13 cellular contexts compared by ENCODE assay signal in the genomic region with DNA sequence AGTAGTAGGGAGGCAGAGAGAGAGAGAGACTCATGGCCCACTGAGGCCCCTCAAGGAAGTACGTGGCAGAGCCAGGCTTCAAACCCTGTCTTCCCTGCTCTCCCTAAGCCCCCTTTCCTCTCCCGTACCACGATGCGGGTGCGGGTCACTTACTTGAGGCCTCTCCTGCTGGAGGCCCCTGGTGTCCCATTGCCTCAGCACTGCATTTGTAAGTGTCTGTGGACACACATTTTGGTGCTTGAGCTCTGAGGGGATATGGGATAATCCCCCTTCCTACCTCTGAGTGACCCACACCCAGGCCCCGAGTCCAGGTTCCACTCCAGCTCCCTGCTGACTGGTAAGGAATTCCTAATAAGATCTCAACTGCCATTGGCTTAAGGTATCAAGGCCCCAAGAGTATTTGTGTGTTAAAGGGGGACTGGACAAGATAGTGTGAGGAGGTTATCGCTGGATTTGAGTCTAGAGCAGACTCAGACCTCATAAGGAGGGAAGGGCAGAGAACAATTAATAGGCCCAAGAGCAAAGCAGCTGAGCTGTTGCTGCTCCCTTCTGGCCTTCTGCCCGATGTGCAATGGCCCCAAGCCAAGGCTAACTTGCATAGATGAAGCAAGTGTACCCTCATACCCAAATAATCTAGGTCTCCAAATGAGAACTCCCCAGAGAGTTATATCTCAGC.
DNase-seq lines count a peak whose midpoint lies in the region; ATAC-seq and TF ChIP-seq lines count a peak whose summit lies in the region.
"Had no signal": no experiment of that assay in that cellular context is flagged by ENCODE, and none has a peak within 500 bp of the region (broad histone marks: within the 10 kb centered on the region; RNA-seq: fewer than 3 reads in every experiment).

No MANE protein-coding gene starts in this region.

- ATAC-seq in stimulated activated effector memory CD8-positive, alpha-beta T cell treated with anti-CD3 and anti-CD28 coated beads, Interleukin-12 subunit alpha, Interleukin-12 subunit beta, amount 100 ng/mL, for 72 hours = no peak
- ATAC-seq in HG02884 (IDR thresholded peaks at IDR 0.05; ENCODE audit: unreplicated experiment) (no peak), HG03097 (IDR thresholded peaks at IDR 0.05; ENCODE audit: low FRiP score, unreplicated experiment) (no peak)
- ATAC-seq: K562 had no signal

- TF ChIP-seq CTCF in astrocyte of the spinal cord (IDR thresholded peaks at IDR 0.05; ENCODE audit: low read depth, low read length) = peak; percentile 25

- H3K27ac Mint-ChIP-seq in stimulated activated effector memory CD8-positive, alpha-beta T cell treated with anti-CD3 and anti-CD28 coated beads, Interleukin-12 subunit alpha, Interleukin-12 subunit beta, amount 100 ng/mL, for 72 hours = peak overlapping the region; percentile 48
- H3K27ac Mint-ChIP-seq: activated T-helper 1 cell treated with anti-CD3 and anti-CD28 coated beads, Interleukin-12 subunit alpha, Interleukin-12 subunit beta, Interleukin-2, Interleukin-4 antibody, amounts not matched to agents 30 ng/mL and 10 ng/mL and 1 ng/mL, durations not matched to agents 14 hours and 24 hours and 36 hours had no signal

- in situ Hi-C loops in astrocyte of the spinal cord (cut with HindIII; ENCODE audit: low sequenced_read_pairs) = no loop called here

- no peak overlapping the region for H3K4me3 Mint-ChIP-seq in stimulated activated effector memory CD8-positive, alpha-beta T cell treated with anti-CD3 and anti-CD28 coated beads, Interleukin-12 subunit alpha, Interleukin-12 subunit beta, amount 100 ng/mL, for 72 hours
- H3K4me3 Mint-ChIP-seq: activated T-helper 1 cell treated with anti-CD3 and anti-CD28 coated beads, Interleukin-12 subunit alpha, Interleukin-12 subunit beta, Interleukin-2, Interleukin-4 antibody, amounts not matched to agents 30 ng/mL and 10 ng/mL and 1 ng/mL, durations not matched to agents 14 hours and 24 hours and 36 hours had no signal

- H3K4me3 ChIP-seq in astrocyte of the spinal cord (ENCODE audit: low read depth, low read length) = no peak overlapping the region
- H3K4me3 ChIP-seq: HAP-1, K562 had no signal

- peaks cover 57% of the 10 kb centered on the region for H3K36me3 Mint-ChIP-seq in stimulated activated effector memory CD8-positive, alpha-beta T cell treated with anti-CD3 and anti-CD28 coated beads, Interleukin-12 subunit alpha, Interleukin-12 subunit beta, amount 100 ng/mL, for 72 hours

- no peaks in the 10 kb centered on the region for H3K9me3 Mint-ChIP-seq in stimulated activated effector memory CD8-positive, alpha-beta T cell treated with anti-CD3 and anti-CD28 coated beads, Interleukin-12 subunit alpha, Interleukin-12 subunit beta, amount 100 ng/mL, for 72 hours
- H3K9me3 Mint-ChIP-seq: activated T-helper 1 cell treated with anti-CD3 and anti-CD28 coated beads, Interleukin-12 subunit alpha, Interleukin-12 subunit beta, Interleukin-2, Interleukin-4 antibody, amounts not matched to agents 30 ng/mL and 10 ng/mL and 1 ng/mL, durations not matched to agents 14 hours and 24 hours and 36 hours had no signal

- peaks cover 19% of the 10 kb centered on the region for H3K4me1 Mint-ChIP-seq in stimulated activated effector memory CD8-positive, alpha-beta T cell treated with anti-CD3 and anti-CD28 coated beads, Interleukin-12 subunit alpha, Interleukin-12 subunit beta, amount 100 ng/mL, for 72 hours

- peak; percentile 58 for DNase-seq in NCI-H2171 (lab: John Stamatoyannopoulos, UW)
- DNase-seq in NCI-H2171 treated with DMSO at 0.1 percent for 48 hours (lab: John Stamatoyannopoulos, UW) = no peak
- peak; percentile 24 for DNase-seq in astrocyte of the spinal cord (ENCODE audit: low read depth, low spot score)
- peak; percentile 64 for DNase-seq in islet precursor cell
- DNase-seq in stimulated activated effector memory CD8-positive, alpha-beta T cell treated with anti-CD3 and anti-CD28 coated beads, Interleukin-12 subunit alpha, Interleukin-12 subunit beta, amount 100 ng/mL, for 72 hours (ENCODE audit: low spot score in 2 of 2) = peak in 1 of 2 donors; percentile 42
- no peak for DNase-seq in occipital lobe (lab: John Stamatoyannopoulos, UW)
- DNase-seq: ACHN; effector memory CD4-positive, alpha-beta T cell had no signal

Comparison
In these comparisons a context has a peak if more than half of its experiments do, and no peak if none do; other contexts are left out.
1. DNase-seq: peak in NCI-H2171 (single experiment), astrocyte of the spinal cord (single experiment) and islet precursor cell (single experiment); none in NCI-H2171 treated with DMSO at 0.1 percent for 48 hours (single experiment) and occipital lobe (single experiment).